8 cellular contexts compared by ENCODE assay signal in the genomic region with DNA sequence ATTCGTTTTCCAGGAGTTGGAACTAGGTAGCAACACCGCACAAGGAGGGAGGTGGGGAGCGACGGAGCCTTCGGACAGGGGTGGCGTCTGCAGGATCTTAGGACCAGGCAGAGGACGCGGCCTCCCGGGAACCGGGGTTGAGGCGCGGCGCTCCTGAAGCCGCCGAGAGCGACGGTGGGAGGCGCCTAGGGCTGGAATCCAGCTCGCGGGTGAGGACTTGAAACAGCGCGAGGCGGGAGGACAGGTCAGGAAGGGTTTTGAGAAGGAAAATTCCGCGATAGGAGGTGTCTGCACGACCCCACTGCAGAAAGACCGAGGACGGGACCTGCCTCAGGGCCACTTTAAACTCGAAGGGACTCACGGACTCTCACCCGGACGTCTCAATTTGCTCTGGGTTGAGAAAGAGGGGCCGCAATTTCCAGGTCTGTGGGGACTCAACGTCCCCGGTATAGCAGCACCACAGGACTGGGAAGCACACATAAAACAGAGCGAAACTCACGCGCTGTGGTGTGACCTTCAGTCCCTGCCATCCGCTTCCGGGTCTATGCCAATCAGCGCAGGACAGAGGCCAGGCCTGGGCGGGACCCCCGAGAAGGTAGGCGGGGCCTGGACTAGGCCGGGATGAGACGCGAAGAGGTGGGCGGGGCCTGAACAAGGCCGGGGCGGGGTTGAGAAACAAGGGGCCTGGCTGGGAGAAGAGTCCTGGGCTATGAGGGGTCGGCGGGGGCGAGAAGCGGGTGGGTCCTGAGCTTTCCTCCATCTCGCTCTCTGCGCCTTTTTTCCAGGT. TPM values are rescaled to one million over a fixed set of nuclear protein-coding genes. Genes with fewer than 3 reads are reported as not detected.
A peak's percentile ranks its signal among the peaks of the same experiment; 100 is the strongest.
DNase-seq lines count a peak whose midpoint lies in the region; ATAC-seq and TF ChIP-seq lines count a peak whose summit lies in the region.

ZNF320 (minus strand) TSS at position 487 of the 787 bp plus-strand sequence. CDS start 7,380 bp downstream, outside the sequence.

- peak within 1 kb of the TSS; percentile 100 for H3K4me2 ChIP-seq in OCI-LY3 (ENCODE audit: low read length)

- H3K4me1 Mint-ChIP-seq in activated T-cell treated with anti-CD3 and anti-CD28 coated beads, Interleukin-2, amount 50 U/mL, for 4 hours (ENCODE audit: low read depth), result peaks cover 10% of the 10 kb centered on the region
- H3K4me1 Mint-ChIP-seq in naive thymus-derived CD4-positive, alpha-beta T cell, result peaks cover 5 to 33% (median 17%) of the 10 kb centered on the region in 7 donors
- peaks cover 33% of the 10 kb centered on the region for H3K4me1 Mint-ChIP-seq in stimulated activated memory B cell treated with anti-CD40 and anti-IgM and Interleukin-4, amounts not matched to agents 10 μg/mL and 1 μg/mL and 100 μg/mL, for 72 hours

- intact Hi-C loops in esophagus squamous epithelium (cut with DNase I), result no loop called here
- intact Hi-C loops in naive thymus-derived CD4-positive, alpha-beta T cell (cut with micrococcal nuclease), result loop anchor here (1.0 to 5.0 kb wide), 13 partner anchors 25 to 534 kb away; partner anchors contain the start of genes ZNF160 (in 2 of the 2), ZNF816 (in 2 of the 2), ZNF83 (in 2 of the 2) and ZNF888 (in 2 of the 2)

- peaks cover 26% of the 10 kb centered on the region for H3K36me3 Mint-ChIP-seq in activated T-cell treated with anti-CD3 and anti-CD28 coated beads, Interleukin-2, amount 50 U/mL, for 4 hours (ENCODE audit: insufficient read depth)
- H3K36me3 Mint-ChIP-seq in naive thymus-derived CD4-positive, alpha-beta T cell, result peaks cover 14 to 38% (median 31%) of the 10 kb centered on the region in 5 donors
- peaks cover 30% of the 10 kb centered on the region for H3K36me3 Mint-ChIP-seq in stimulated activated memory B cell treated with anti-CD40 and anti-IgM and Interleukin-4, amounts not matched to agents 10 μg/mL and 1 μg/mL and 100 μg/mL, for 72 hours

- ATAC-seq in GM19351 (IDR thresholded peaks at IDR 0.05; ENCODE audit: unreplicated experiment), result peak; percentile 90
- peak; percentile 80 for ATAC-seq in HG03558 (IDR thresholded peaks at IDR 0.05; ENCODE audit: extremely low read depth, unreplicated experiment)
- peak; percentile 100 for ATAC-seq in activated T-cell treated with anti-CD3 and anti-CD28 coated beads, Interleukin-2, amount 50 U/mL, for 4 hours
- ATAC-seq in naive thymus-derived CD4-positive, alpha-beta T cell, result peak; percentile 100
- ATAC-seq in stimulated activated memory B cell treated with anti-CD40 and anti-IgM and Interleukin-4, amounts not matched to agents 10 μg/mL and 1 μg/mL and 100 μg/mL, for 72 hours, result peak; percentile 100

- DNase-seq in C1 segment of cervical spinal cord (lab: John Stamatoyannopoulos, UW), result peak; percentile 43 to 95 (median 90)
- DNase-seq in activated T-cell treated with anti-CD3 and anti-CD28 coated beads, Interleukin-2, amount 50 U/mL, for 4 hours, result peak; percentile 89
- DNase-seq in esophagus squamous epithelium (lab: John Stamatoyannopoulos, UW), result peak; percentile 72
- DNase-seq in naive thymus-derived CD4-positive, alpha-beta T cell, result peak; percentile 78 to 92 (median 89)

- no peak for TF ChIP-seq CTCF in OCI-LY3 (IDR thresholded peaks at IDR 0.05; ENCODE audit: low read depth, low read length)
- TF ChIP-seq CTCF in esophagus squamous epithelium (IDR thresholded peaks at IDR 0.05), result no peak

- H3K9ac ChIP-seq in OCI-LY3 (ENCODE audit: low read length), result peak within 1 kb of the TSS; percentile 96

- H3K27me3 Mint-ChIP-seq in activated T-cell treated with anti-CD3 and anti-CD28 coated beads, Interleukin-2, amount 50 U/mL, for 4 hours (ENCODE audit: low read depth), result no peaks in the 10 kb centered on the region
- H3K27me3 Mint-ChIP-seq in naive thymus-derived CD4-positive, alpha-beta T cell, result no peaks in the 10 kb centered on the region
- no peaks in the 10 kb centered on the region for H3K27me3 Mint-ChIP-seq in stimulated activated memory B cell treated with anti-CD40 and anti-IgM and Interleukin-4, amounts not matched to agents 10 μg/mL and 1 μg/mL and 100 μg/mL, for 72 hours

- peak within 1 kb of the TSS; percentile 95 for H3K27ac ChIP-seq in OCI-LY3 (ENCODE audit: low read length)
- H3K27ac ChIP-seq in esophagus squamous epithelium, result peak within 1 kb of the TSS; percentile 88 to 92 (median 92)
- peak within 1 kb of the TSS; percentile 79 for H3K27ac ChIP-seq in naive thymus-derived CD4-positive, alpha-beta T cell (ENCODE audit: low read depth, low read length)

- H3K4me3 ChIP-seq in OCI-LY3 (ENCODE audit: low read length), result peak within 1 kb of the TSS; percentile 92
- H3K4me3 ChIP-seq in esophagus squamous epithelium, result peak within 1 kb of the TSS; percentile 49 to 75 (median 68)
- H3K4me3 ChIP-seq in naive thymus-derived CD4-positive, alpha-beta T cell (ENCODE audit: low read length), result peak within 1 kb of the TSS; percentile 96

- H3K27me3 ChIP-seq in OCI-LY3 (ENCODE audit: low read depth, low read length), result no peaks in the 10 kb centered on the region
- no peaks in the 10 kb centered on the region for H3K27me3 ChIP-seq in esophagus squamous epithelium
- H3K27me3 ChIP-seq in naive thymus-derived CD4-positive, alpha-beta T cell (ENCODE audit: control insufficient read depth in 2 of 2, insufficient read depth in 2 of 2, low read length in 2 of 2), result no peaks in the 10 kb centered on the region

- CTCF ChIA-PET in naive thymus-derived CD4-positive, alpha-beta T cell (lab: Charles Lee), result no interaction called here

- H2AFZ ChIP-seq in OCI-LY3 (ENCODE audit: low read depth, low read length), result 0 out of 2 replicates have a peak within 1 kb of the TSS, but pooled peaks have one; percentile 10

- peaks cover 26% of the 10 kb centered on the region for H3K36me3 ChIP-seq in OCI-LY3 (replicated peaks; ENCODE audit: low read depth, low read length)
- H3K36me3 ChIP-seq in esophagus squamous epithelium, result peaks cover 0 to 30% (median 0%) of the 10 kb centered on the region in 3 donors
- peaks cover 0 to 5% (median 0%) of the 10 kb centered on the region in 3 experiments for H3K36me3 ChIP-seq in naive thymus-derived CD4-positive, alpha-beta T cell (ENCODE audit: control insufficient read depth in 2 of 3, insufficient read depth in 3 of 3, low read length in 3 of 3)

- peak within 1 kb of the TSS; percentile 90 for H3K4me3 Mint-ChIP-seq in activated T-cell treated with anti-CD3 and anti-CD28 coated beads, Interleukin-2, amount 50 U/mL, for 4 hours
- H3K4me3 Mint-ChIP-seq in naive thymus-derived CD4-positive, alpha-beta T cell, result peak within 1 kb of the TSS; percentile 88 to 96 (median 92)
- peak within 1 kb of the TSS; percentile 95 for H3K4me3 Mint-ChIP-seq in stimulated activated memory B cell treated with anti-CD40 and anti-IgM and Interleukin-4, amounts not matched to agents 10 μg/mL and 1 μg/mL and 100 μg/mL, for 72 hours

- TF ChIP-seq POLR2A in esophagus squamous epithelium (IDR thresholded peaks at IDR 0.05), result peak in 2 of 4 donors; percentile 62 to 65

- H3K27ac Mint-ChIP-seq in naive thymus-derived CD4-positive, alpha-beta T cell, result peak within 1 kb of the TSS; percentile 19 to 94 (median 93)
- H3K27ac Mint-ChIP-seq in stimulated activated memory B cell treated with anti-CD40 and anti-IgM and Interleukin-4, amounts not matched to agents 10 μg/mL and 1 μg/mL and 100 μg/mL, for 72 hours, result peak within 1 kb of the TSS; percentile 93

- peaks cover 52% of the 10 kb centered on the region for H3K4me1 ChIP-seq in OCI-LY3 (ENCODE audit: low read length)
- H3K4me1 ChIP-seq in esophagus squamous epithelium, result peaks cover 4 to 25% (median 7%) of the 10 kb centered on the region in 3 donors
- peaks cover 4 to 5% of the 10 kb centered on the region in 2 donors for H3K4me1 ChIP-seq in naive thymus-derived CD4-positive, alpha-beta T cell (ENCODE audit: control insufficient read depth in 2 of 2, insufficient read depth in 2 of 2, low read length in 2 of 2)

- WGBS in esophagus squamous epithelium, 2 donors, result 5 to 9% methylated on average over 17 to 45 of the region's 56 CpGs

- peaks cover 18% of the 10 kb centered on the region for H4K20me1 ChIP-seq in OCI-LY3 (ENCODE audit: insufficient read depth, low read length)

- H3K9me3 Mint-ChIP-seq in activated T-cell treated with anti-CD3 and anti-CD28 coated beads, Interleukin-2, amount 50 U/mL, for 4 hours, result peaks cover 8% of the 10 kb centered on the region
- H3K9me3 Mint-ChIP-seq in naive thymus-derived CD4-positive, alpha-beta T cell, result peaks cover 0 to 76% (median 13%) of the 10 kb centered on the region in 11 donors
- peaks cover 3% of the 10 kb centered on the region for H3K9me3 Mint-ChIP-seq in stimulated activated memory B cell treated with anti-CD40 and anti-IgM and Interleukin-4, amounts not matched to agents 10 μg/mL and 1 μg/mL and 100 μg/mL, for 72 hours

- H3K9me3 ChIP-seq in OCI-LY3 (ENCODE audit: insufficient read depth, low read length) (no peaks in the 10 kb centered on the region), esophagus squamous epithelium (no peaks in the 10 kb centered on the region)
- no peaks in the 10 kb centered on the region for H3K9me3 ChIP-seq in naive thymus-derived CD4-positive, alpha-beta T cell (ENCODE audit: control insufficient read depth in 2 of 3, low read length in 3 of 3)

- POLR2A ChIA-PET in naive thymus-derived CD4-positive, alpha-beta T cell (lab: Charles Lee), result interaction anchor here (0.6 to 1.4 kb wide), 3 partner anchors 204 to 298 kb away, joined by 3 to 4 read pairs (median 3); partner anchors contain the start of gene ZNF347

- H3K79me2 ChIP-seq in OCI-LY3 (ENCODE audit: low read length), result peaks cover 84% of the 10 kb centered on the region

RNA-seq across cellular contexts. Expression of gene ZNF320, which starts in this region (rescaled TPM):
- 10 to 100 TPM in 1 of 3 donors, 1 to 10 TPM in 2; 3.0 to 10.9 (median 3.4) TPM for total RNA-seq in activated T-cell treated with anti-CD3 and anti-CD28 coated beads, Interleukin-2, amount 50 U/mL, for 4 hours
- total RNA-seq in esophagus squamous epithelium, result 10 to 100 TPM in 1 of 4 donors, 1 to 10 TPM in 3; 2.3 to 10.5 (median 5.5) TPM
- total RNA-seq in naive thymus-derived CD4-positive, alpha-beta T cell, result 10 to 100 TPM in 3 of 5 experiments, 1 to 10 TPM in 2; 4.5 to 13.4 (median 11.6) TPM
- polyA plus RNA-seq in naive thymus-derived CD4-positive, alpha-beta T cell, result 1 to 10 TPM; 5.4 to 7.1 TPM

Comparison
In these comparisons a context has a peak if more than half of its experiments do, and no peak if none do; other contexts are left out.
1. Peak in every context shown above with its lines: DNase-seq, ATAC-seq, H3K4me3 ChIP-seq and H3K27ac ChIP-seq.